In genomic region chr6:68108243-68108835, GRCh38 we compare ENCODE assay signal across 11 cellular contexts.
DNase-seq lines count a peak whose midpoint lies in the region; ATAC-seq, FAIRE-seq and TF ChIP-seq lines count a peak whose summit lies in the region.
"Had no signal": no experiment of that assay in that cellular context is flagged by ENCODE, and none has a peak within 500 bp of the region (broad histone marks: within the 10 kb centered on the region; RNA-seq: fewer than 3 reads in every experiment).

No MANE protein-coding gene starts in this region.

- intact Hi-C loops in HepG2 (cut with micrococcal nuclease; ENCODE audit: unreplicated experiment), result loop anchor here (5.0 kb wide), 1 partner anchor 526 kb away; no protein-coding TSS in a partner anchor
- intact Hi-C loops in right lobe of liver (cut with DNase I), result no loop called here
- intact Hi-C loops in stomach (cut with DNase I; ENCODE audit: low total_unique reads), result no loop called here

- in situ Hi-C loops in HepG2 (cut with HindIII; ENCODE audit: extremely low pct_ligation_motif_present, low pct_unique_long_range_greater_than_20kb), result no loop called here

- H3K36me3 ChIP-seq in HepG2 (replicated peaks in 1 of 2; ENCODE audit: control insufficient read depth in 1 of 2, insufficient read depth in 2 of 2, low read length in 2 of 2) (no peaks in the 10 kb centered on the region), right lobe of liver (no peaks in the 10 kb centered on the region), stomach (no peaks in the 10 kb centered on the region)
- H3K36me3 ChIP-seq: tibial artery had no signal

- TF ChIP-seq POLR2A in HepG2 (IDR thresholded peaks at IDR 0.05; ENCODE audit: insufficient read depth in 1 of 2, low read depth in 2 of 2, low read length in 2 of 2), result no peak
- TF ChIP-seq POLR2A in right lobe of liver (IDR thresholded peaks at IDR 0.05), result no peak
- no peak for TF ChIP-seq POLR2A in stomach (IDR thresholded peaks at IDR 0.05)

- no peak for FAIRE-seq in HepG2 (lab: Jason Lieb, UNC)

- WGBS in HepG2 (ENCODE audit: low lambda C conversion rate), result 3% methylated on average over 2 of the region's 2 CpGs
- WGBS in right lobe of liver (ENCODE audit: insufficient coverage, low coverage, low lambda C conversion rate, missing lambda C conversion rate), result 44% methylated on average over 2 of the region's 2 CpGs
- WGBS in stomach, 5 donors, result 72 to 83% (median 79%) methylated on average over 2 of the region's 2 CpGs

- ATAC-seq in HepG2, result no peak
- no peak for ATAC-seq in right lobe of liver
- peak; percentile 80 for ATAC-seq in HG03135 (IDR thresholded peaks at IDR 0.05; ENCODE audit: unreplicated experiment)

- TF ChIP-seq CTCF in HepG2 (CRISPR knock-in tag; IDR thresholded peaks at IDR 0.05) (no peak), right lobe of liver (IDR thresholded peaks at IDR 0.05) (no peak), stomach (IDR thresholded peaks at IDR 0.05) (no peak)

- no peaks in the 10 kb centered on the region for H4K20me1 ChIP-seq in HepG2 (ENCODE audit: insufficient read depth, low read length)

- no peak overlapping the region for H3K27ac ChIP-seq in HepG2 (ENCODE audit: extremely low read length, insufficient read depth, low read length)
- H3K27ac ChIP-seq in right lobe of liver, result no peak overlapping the region
- H3K27ac ChIP-seq in stomach, result no peak overlapping the region
- H3K27ac ChIP-seq: tibial artery had no signal

- CTCF ChIA-PET in HepG2 (lab: Yijun Ruan, JAX; ENCODE audit: low intra/inter-chr PET ratio, low total read pairs), result no interaction called here

- no peaks in the 10 kb centered on the region for H3K4me1 ChIP-seq in HepG2 (ENCODE audit: insufficient read depth, low read length)
- no peaks in the 10 kb centered on the region for H3K4me1 ChIP-seq in right lobe of liver
- H3K4me1 ChIP-seq in stomach, result no peaks in the 10 kb centered on the region
- H3K4me1 ChIP-seq: tibial artery had no signal

- no peak for TF ChIP-seq EP300 in HepG2 (IDR thresholded peaks at IDR 0.05; ENCODE audit: low read depth in 2 of 2, low read length in 2 of 2)
- TF ChIP-seq EP300 in HepG2 (CRISPR knock-in tag; IDR thresholded peaks at IDR 0.05; ENCODE audit: borderline replicate concordance), result no peak
- no peak for TF ChIP-seq EP300 in stomach (IDR thresholded peaks at IDR 0.05)

- H3K27me3 ChIP-seq in HepG2 (ENCODE audit: control insufficient read depth in 1 of 2, insufficient read depth in 2 of 2, low read length in 2 of 2) (no peaks in the 10 kb centered on the region), right lobe of liver (no peaks in the 10 kb centered on the region), stomach (no peaks in the 10 kb centered on the region)
- H3K27me3 ChIP-seq: tibial artery had no signal

- H3K9me3 ChIP-seq in HepG2 (ENCODE audit: low read length) (no peaks in the 10 kb centered on the region), right lobe of liver (no peaks in the 10 kb centered on the region), stomach (no peaks in the 10 kb centered on the region)
- H3K9me3 ChIP-seq: tibial artery had no signal

- POLR2A ChIA-PET in HepG2 (lab: Yijun Ruan, JAX), result no interaction called here

- no peak overlapping the region for H2AFZ ChIP-seq in HepG2 (ENCODE audit: low read length)

- no peak for DNase-seq in HepG2 (ENCODE audit: low spot score)
- no peak for DNase-seq in right lobe of liver
- peak; percentile 4 for DNase-seq in RKO (ENCODE audit: low spot score)
- DNase-seq in superior temporal gyrus (ENCODE audit: extremely low spot score), result peak; percentile 52
- DNase-seq in stomach, result no peak
- DNase-seq in ecto neural progenitor cell (ENCODE audit: low spot score), result no peak
- no peak for DNase-seq in putamen (ENCODE audit: low spot score)
- DNase-seq: amygdala, NCI-H524, tibial artery had no signal

- TF ChIP-seq RAD21 in HepG2 (CRISPR knock-in tag; IDR thresholded peaks at IDR 0.05), result no peak

- H3K4me2 ChIP-seq in HepG2 (ENCODE audit: low read depth, low read length), result no peak overlapping the region

- H3K4me3 ChIP-seq in HepG2 (replicated peaks in 1 of 3; ENCODE audit: insufficient read depth in 1 of 3, low read depth in 2 of 3, low read length in 3 of 3), result no peak overlapping the region
- H3K4me3 ChIP-seq in right lobe of liver, result no peak overlapping the region
- no peak overlapping the region for H3K4me3 ChIP-seq in stomach
- H3K4me3 ChIP-seq: tibial artery had no signal

- no peaks in the 10 kb centered on the region for H3K79me2 ChIP-seq in HepG2 (ENCODE audit: insufficient read depth, low read length)

- no TSS peak for BruUV-seq in HepG2 (replicated peaks; lab: Mats Ljungman, UMichigan)

- no peak overlapping the region for H3K9ac ChIP-seq in HepG2 (ENCODE audit: insufficient read depth, low read depth, low read length)

TF ChIP-seq in HepG2, 621 proteins besides CTCF, POLR2A, EP300 and RAD21:
- no peak for TF ChIP-seq TGIF2 (CRISPR knock-in tag; IDR thresholded peaks at IDR 0.05)
- peak; percentile 41; the same call in 1 of the 2 replicates for TF ChIP-seq NFE2L2 (IDR thresholded peaks at IDR 0.05; ENCODE audit: low read length)
TF ChIP-seq in HepG2: peak in this region for 1.

Comparison
In these comparisons a context has a peak if more than half of its experiments do, and no peak if none do; other contexts are left out.
1. DNase-seq: peak in RKO (single experiment) and superior temporal gyrus (single experiment); none in HepG2 (single experiment), right lobe of liver (0 of 3), stomach (single experiment), ecto neural progenitor cell (single experiment) and putamen (single experiment).